In the genomic region with DNA sequence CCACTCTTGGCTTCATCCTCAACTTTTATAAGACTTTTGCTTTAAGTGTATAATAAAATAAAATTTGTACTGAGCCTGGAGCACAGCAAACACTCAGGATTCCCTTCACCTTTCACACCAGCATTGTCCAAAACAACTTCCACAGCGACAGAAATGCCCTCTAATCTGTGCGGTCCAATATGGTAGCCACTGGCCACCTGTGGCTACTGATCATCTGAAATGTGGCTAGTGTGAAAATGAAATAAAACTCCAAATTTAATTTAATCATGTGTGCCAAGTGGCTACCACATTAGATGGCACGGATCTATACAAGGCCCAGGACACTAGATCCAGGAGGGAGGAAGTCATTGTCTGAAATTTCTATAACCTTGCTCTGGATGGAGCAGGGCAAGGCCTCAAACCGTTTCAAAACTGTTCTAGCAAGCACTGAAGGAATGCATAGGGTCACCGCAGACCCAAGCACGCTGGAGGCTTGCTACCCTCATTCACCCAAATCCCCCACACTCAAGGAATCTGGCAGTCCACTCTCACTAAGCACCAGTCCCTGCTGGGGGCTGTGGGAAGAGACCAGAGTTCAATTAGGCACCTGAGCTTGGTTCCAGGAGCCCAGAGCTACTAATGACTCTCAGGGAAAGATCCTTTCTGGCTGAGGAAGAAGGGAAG, we compare ENCODE assay signal across 2 cellular contexts.
TF ChIP-seq lines count a peak whose summit lies in the region.

No MANE protein-coding gene starts in this region.

TF ChIP-seq in liver, 16 proteins besides CTCF, POLR2A, EP300 and RAD21:
- no peak for TF ChIP-seq GABPA (IDR thresholded peaks at IDR 0.05 in 1 of 2, conservative IDR thresholded peaks at IDR 0.05 in 1 of 2)
- TF ChIP-seq RXRA (IDR thresholded peaks at IDR 0.05): no peak
- TF ChIP-seq FOXA1 (IDR thresholded peaks at IDR 0.05): no peak
- no peak for TF ChIP-seq TAF1 (conservative IDR thresholded peaks at IDR 0.05)
- TF ChIP-seq, protein P1, sequence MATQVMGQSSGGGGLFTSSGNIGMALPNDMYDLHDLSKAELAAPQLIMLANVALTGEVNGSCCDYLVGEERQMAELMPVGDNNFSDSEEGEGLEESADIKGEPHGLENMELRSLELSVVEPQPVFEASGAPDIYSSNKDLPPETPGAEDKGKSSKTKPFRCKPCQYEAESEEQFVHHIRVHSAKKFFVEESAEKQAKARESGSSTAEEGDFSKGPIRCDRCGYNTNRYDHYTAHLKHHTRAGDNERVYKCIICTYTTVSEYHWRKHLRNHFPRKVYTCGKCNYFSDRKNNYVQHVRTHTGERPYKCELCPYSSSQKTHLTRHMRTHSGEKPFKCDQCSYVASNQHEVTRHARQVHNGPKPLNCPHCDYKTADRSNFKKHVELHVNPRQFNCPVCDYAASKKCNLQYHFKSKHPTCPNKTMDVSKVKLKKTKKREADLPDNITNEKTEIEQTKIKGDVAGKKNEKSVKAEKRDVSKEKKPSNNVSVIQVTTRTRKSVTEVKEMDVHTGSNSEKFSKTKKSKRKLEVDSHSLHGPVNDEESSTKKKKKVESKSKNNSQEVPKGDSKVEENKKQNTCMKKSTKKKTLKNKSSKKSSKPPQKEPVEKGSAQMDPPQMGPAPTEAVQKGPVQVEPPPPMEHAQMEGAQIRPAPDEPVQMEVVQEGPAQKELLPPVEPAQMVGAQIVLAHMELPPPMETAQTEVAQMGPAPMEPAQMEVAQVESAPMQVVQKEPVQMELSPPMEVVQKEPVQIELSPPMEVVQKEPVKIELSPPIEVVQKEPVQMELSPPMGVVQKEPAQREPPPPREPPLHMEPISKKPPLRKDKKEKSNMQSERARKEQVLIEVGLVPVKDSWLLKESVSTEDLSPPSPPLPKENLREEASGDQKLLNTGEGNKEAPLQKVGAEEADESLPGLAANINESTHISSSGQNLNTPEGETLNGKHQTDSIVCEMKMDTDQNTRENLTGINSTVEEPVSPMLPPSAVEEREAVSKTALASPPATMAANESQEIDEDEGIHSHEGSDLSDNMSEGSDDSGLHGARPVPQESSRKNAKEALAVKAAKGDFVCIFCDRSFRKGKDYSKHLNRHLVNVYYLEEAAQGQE (IDR thresholded peaks at IDR 0.05): no peak
- TF ChIP-seq, protein P2, sequence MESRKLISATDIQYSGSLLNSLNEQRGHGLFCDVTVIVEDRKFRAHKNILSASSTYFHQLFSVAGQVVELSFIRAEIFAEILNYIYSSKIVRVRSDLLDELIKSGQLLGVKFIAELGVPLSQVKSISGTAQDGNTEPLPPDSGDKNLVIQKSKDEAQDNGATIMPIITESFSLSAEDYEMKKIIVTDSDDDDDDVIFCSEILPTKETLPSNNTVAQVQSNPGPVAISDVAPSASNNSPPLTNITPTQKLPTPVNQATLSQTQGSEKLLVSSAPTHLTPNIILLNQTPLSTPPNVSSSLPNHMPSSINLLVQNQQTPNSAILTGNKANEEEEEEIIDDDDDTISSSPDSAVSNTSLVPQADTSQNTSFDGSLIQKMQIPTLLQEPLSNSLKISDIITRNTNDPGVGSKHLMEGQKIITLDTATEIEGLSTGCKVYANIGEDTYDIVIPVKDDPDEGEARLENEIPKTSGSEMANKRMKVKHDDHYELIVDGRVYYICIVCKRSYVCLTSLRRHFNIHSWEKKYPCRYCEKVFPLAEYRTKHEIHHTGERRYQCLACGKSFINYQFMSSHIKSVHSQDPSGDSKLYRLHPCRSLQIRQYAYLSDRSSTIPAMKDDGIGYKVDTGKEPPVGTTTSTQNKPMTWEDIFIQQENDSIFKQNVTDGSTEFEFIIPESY (IDR thresholded peaks at IDR 0.05): no peak
- TF ChIP-seq SP1 (IDR thresholded peaks at IDR 0.05): no peak
- no peak for TF ChIP-seq JUND (IDR thresholded peaks at IDR 0.05)
- TF ChIP-seq, protein P3, sequence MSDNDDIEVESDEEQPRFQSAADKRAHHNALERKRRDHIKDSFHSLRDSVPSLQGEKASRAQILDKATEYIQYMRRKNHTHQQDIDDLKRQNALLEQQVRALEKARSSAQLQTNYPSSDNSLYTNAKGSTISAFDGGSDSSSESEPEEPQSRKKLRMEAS (IDR thresholded peaks at IDR 0.05): no peak
- no peak for TF ChIP-seq YY1 (IDR thresholded peaks at IDR 0.05)
- TF ChIP-seq EGR1 (IDR thresholded peaks at IDR 0.05; ENCODE audit: low read depth in 2 of 2): no peak
- TF ChIP-seq, protein P4, sequence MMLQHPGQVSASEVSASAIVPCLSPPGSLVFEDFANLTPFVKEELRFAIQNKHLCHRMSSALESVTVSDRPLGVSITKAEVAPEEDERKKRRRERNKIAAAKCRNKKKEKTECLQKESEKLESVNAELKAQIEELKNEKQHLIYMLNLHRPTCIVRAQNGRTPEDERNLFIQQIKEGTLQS (IDR thresholded peaks at IDR 0.05): no peak
- TF ChIP-seq HNF4A (conservative IDR thresholded peaks at IDR 0.05): no peak
- TF ChIP-seq HNF4G (IDR thresholded peaks at IDR 0.05): no peak
- no peak for TF ChIP-seq FOXA2 (IDR thresholded peaks at IDR 0.05)
- TF ChIP-seq NR2F2 (IDR thresholded peaks at IDR 0.05): no peak

TF ChIP-seq in HepG2, 621 proteins besides CTCF, POLR2A, EP300 and RAD21:
- TF ChIP-seq ZNF691 (CRISPR knock-in tag; IDR thresholded peaks at IDR 0.05; ENCODE audit: borderline replicate concordance, low read depth): no peak
